ENCODE assay signal across 10 cellular contexts in the genomic region with DNA sequence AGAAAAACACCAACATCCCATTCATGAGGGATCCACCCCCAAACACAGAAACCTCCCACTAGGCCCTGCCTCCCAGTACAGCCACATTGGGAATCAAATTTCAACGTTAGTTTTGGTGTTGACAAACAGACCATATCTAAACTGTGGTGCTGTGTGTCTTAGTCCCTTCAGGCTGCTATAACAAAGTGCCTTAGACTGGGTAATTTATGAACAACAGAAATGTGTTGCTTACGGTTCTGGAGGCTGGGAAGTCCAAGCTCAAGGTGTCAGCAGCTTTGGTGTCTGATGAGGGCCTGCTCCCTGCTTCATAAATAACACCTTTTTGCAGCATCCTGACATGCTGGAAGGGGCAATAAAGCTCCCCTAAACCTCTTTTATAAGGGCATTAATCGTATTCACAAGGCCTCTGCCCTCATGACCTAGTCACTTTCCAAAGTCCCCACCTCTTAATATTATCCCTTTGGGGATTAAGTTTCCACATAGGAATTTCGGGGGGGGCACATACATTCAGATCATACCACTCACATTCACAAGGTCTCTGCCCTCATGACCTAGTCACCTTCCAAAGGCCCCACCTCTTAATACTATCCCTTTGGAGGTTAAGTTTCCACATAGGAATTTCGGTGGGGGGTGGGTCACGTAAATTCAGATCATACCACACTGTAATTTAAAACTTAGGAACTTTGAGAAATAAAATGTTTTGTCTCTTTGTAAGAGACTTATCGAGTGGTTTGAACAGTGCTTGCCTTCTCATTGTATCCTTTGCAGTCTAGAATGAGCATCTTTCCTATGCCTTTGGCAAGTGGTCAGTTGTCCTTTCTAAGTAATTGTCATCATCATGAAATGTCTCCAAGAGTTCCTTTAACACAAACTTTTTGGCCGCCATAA. TPM values are rescaled to one million over a fixed set of nuclear protein-coding genes. Genes with fewer than 3 reads are reported as not detected.
A peak's percentile ranks its signal among the peaks of the same experiment; 100 is the strongest.
DNase-seq lines count a peak whose midpoint lies in the region; ATAC-seq and TF ChIP-seq lines count a peak whose summit lies in the region.
"Had no signal": no experiment of that assay in that cellular context is flagged by ENCODE, and none has a peak within 500 bp of the region (broad histone marks: within the 10 kb centered on the region; RNA-seq: fewer than 3 reads in every experiment).

No MANE protein-coding gene starts in this region.

- CTCF ChIA-PET in OCI-LY7 (lab: Charles Lee; ENCODE audit: unreplicated experiment), result no interaction called here

- H3K27ac ChIP-seq in muscle layer of colon (ENCODE audit: low read depth, low read length) (peak overlapping the region; percentile 7), OCI-LY7 (ENCODE audit: low read depth, low read length, poor library complexity, severe bottlenecking) (no peak overlapping the region)
- H3K27ac ChIP-seq in effector memory CD4-positive, alpha-beta T cell (ENCODE audit: insufficient read depth, low read length, poor library complexity, severe bottlenecking), result no peak overlapping the region

- H3K36me3 ChIP-seq in muscle layer of colon (ENCODE audit: insufficient read depth, low read length) (peaks cover 11% of the 10 kb centered on the region), OCI-LY7 (ENCODE audit: insufficient read depth, low read length) (peaks cover 91% of the 10 kb centered on the region)
- peaks cover 32% of the 10 kb centered on the region for H3K36me3 ChIP-seq in effector memory CD4-positive, alpha-beta T cell (ENCODE audit: control insufficient read depth, insufficient read depth, low read length)

- no peak overlapping the region for H3K9ac ChIP-seq in muscle layer of colon (ENCODE audit: low read length)

- H3K4me3 ChIP-seq in LNCaP clone FGC (ENCODE audit: low read depth, low read length) (peak overlapping the region; percentile 33), choroid plexus epithelial cell (ENCODE audit: low read depth, low read length) (peak overlapping the region; percentile 2), muscle layer of colon (ENCODE audit: low read depth in 1 of 2, low read length in 2 of 2) (no peak overlapping the region), OCI-LY7 (ENCODE audit: low read depth, low read length, poor library complexity, severe bottlenecking) (no peak overlapping the region)
- H3K4me3 ChIP-seq in effector memory CD4-positive, alpha-beta T cell (ENCODE audit: insufficient read depth, low read depth, low read length, poor library complexity, severe bottlenecking), result no peak overlapping the region

- H3K79me2 ChIP-seq in OCI-LY7 (ENCODE audit: insufficient read depth, low read depth, low read length), result peaks cover 45% of the 10 kb centered on the region; the same call in 1 of the 2 replicates

- BruUV-seq in OCI-LY7 (replicated peaks; lab: Mats Ljungman, UMichigan), result no TSS peak

- POLR2A ChIA-PET in OCI-LY7 (lab: Charles Lee), result no interaction called here

- H4K20me1 ChIP-seq in OCI-LY7 (ENCODE audit: insufficient read depth, low read length), result 0 out of 2 replicates have a peak, but pooled peaks cover 5% of the 10 kb centered on the region

- H3K4me1 ChIP-seq in muscle layer of colon (ENCODE audit: insufficient read depth, low read length), result peaks cover 19% of the 10 kb centered on the region
- H3K4me1 ChIP-seq in OCI-LY7 (ENCODE audit: insufficient read depth, low read length, poor library complexity, severe bottlenecking), result no peaks in the 10 kb centered on the region
- no peaks in the 10 kb centered on the region for H3K4me1 ChIP-seq in effector memory CD4-positive, alpha-beta T cell (ENCODE audit: control insufficient read depth, insufficient read depth, low read length, poor library complexity, severe bottlenecking)

- DNase-seq in A172 (ENCODE audit: low spot score) (peak; percentile 50), LNCaP clone FGC (ENCODE audit: low read depth) (no peak), choroid plexus epithelial cell (ENCODE audit: low read depth) (no peak), NOMO-1 treated with DMSO at 0.1 percent for 48 hours (lab: John Stamatoyannopoulos, UW; ENCODE audit: unreplicated experiment) (no peak), OCI-LY7 (ENCODE audit: low spot score) (no peak)
- no peak for DNase-seq in effector memory CD4-positive, alpha-beta T cell
- DNase-seq: NCI-H1417 treated with DMSO at 0.1 percent for 48 hours; stimulated activated CD8-positive, alpha-beta memory T cell treated with anti-CD3 and anti-CD28 coated beads, Interleukin-4, amount 100 ng/mL, for 48 hours had no signal

- no peaks in the 10 kb centered on the region for H3K9me2 ChIP-seq in OCI-LY7 (ENCODE audit: insufficient read depth, low read length)

- ATAC-seq in HG02623 (IDR thresholded peaks at IDR 0.05; ENCODE audit: unreplicated experiment), result no peak

- no peak overlapping the region for H2AFZ ChIP-seq in OCI-LY7 (ENCODE audit: low read length)

- no peak for TF ChIP-seq CTCF in LNCaP clone FGC (IDR thresholded peaks at IDR 0.05; ENCODE audit: control insufficient read depth, extremely low read depth, insufficient read depth)
- no peak for TF ChIP-seq CTCF in choroid plexus epithelial cell (conservative IDR thresholded peaks at IDR 0.05; ENCODE audit: low read depth, low read length)
- no peak for TF ChIP-seq CTCF in OCI-LY7 (conservative IDR thresholded peaks at IDR 0.05; ENCODE audit: low read length)

- intact Hi-C loops in OCI-LY7 (cut with micrococcal nuclease; ENCODE audit: unreplicated experiment), result no loop called here

- H3K27me3 ChIP-seq in muscle layer of colon (ENCODE audit: control insufficient read depth in 1 of 2, insufficient read depth in 2 of 2, low read length in 2 of 2), result no peaks in the 10 kb centered on the region
- no peaks in the 10 kb centered on the region for H3K27me3 ChIP-seq in effector memory CD4-positive, alpha-beta T cell (replicated peaks; ENCODE audit: control insufficient read depth, insufficient read depth, low read length, poor library complexity, severe bottlenecking)

- H3K4me2 ChIP-seq in OCI-LY7 (ENCODE audit: low read length), result no peak overlapping the region

- no peaks in the 10 kb centered on the region for H3K9me3 ChIP-seq in muscle layer of colon (ENCODE audit: low read length)
- H3K9me3 ChIP-seq in OCI-LY7 (ENCODE audit: low read length), result no peaks in the 10 kb centered on the region
- no peaks in the 10 kb centered on the region for H3K9me3 ChIP-seq in effector memory CD4-positive, alpha-beta T cell (ENCODE audit: control insufficient read depth, low read length)

RNA-seq across cellular contexts. Expression of gene ZNF507, which starts 27.6 kb away (rescaled TPM):
- total RNA-seq in A172 (2014; rRNA removed; shearing (Covaris generic)), result 6.7 and 9.4 TPM in 2 replicates
- 13.3 and 14.2 TPM in 2 replicates for total RNA-seq in OCI-LY7 (2014; rRNA removed; shearing (Covaris generic))
- total RNA-seq in OCI-LY7 (2022), result 34.4 and 35.0 TPM in 2 replicates

RNA-seq across cellular contexts. Expression of gene DPY19L3, which starts 32.6 kb away (rescaled TPM):
- total RNA-seq in A172 (2014; rRNA removed; shearing (Covaris generic)), result 8.3 and 25.3 TPM in 2 replicates
- total RNA-seq in OCI-LY7 (2014; rRNA removed; shearing (Covaris generic)), result 31.3 and 42.0 TPM in 2 replicates
- total RNA-seq in OCI-LY7 (2022), result 39.0 and 42.2 TPM in 2 replicates

Comparison
In these comparisons a context has a peak if more than half of its experiments do, and no peak if none do; other contexts are left out.
1. H3K4me3 ChIP-seq: peak in LNCaP clone FGC (single experiment) and choroid plexus epithelial cell (single experiment); none in muscle layer of colon (0 of 2), OCI-LY7 (single experiment) and effector memory CD4-positive, alpha-beta T cell (single experiment).